In genomic region chr9:94899464-94900221, GRCh38 we compare ENCODE assay signal across 15 cellular contexts.
DNase-seq lines count a peak whose midpoint lies in the region; ATAC-seq, FAIRE-seq and TF ChIP-seq lines count a peak whose summit lies in the region.
"Had no signal": no experiment of that assay in that cellular context is flagged by ENCODE, and none has a peak within 500 bp of the region (broad histone marks: within the 10 kb centered on the region; RNA-seq: fewer than 3 reads in every experiment).

No MANE protein-coding gene starts in this region.

- intact Hi-C loops in mucosa of descending colon (cut with DNase I, micrococcal nuclease): no loop called here

- H3K36me3 ChIP-seq in ACC112 (ENCODE audit: insufficient read depth, low read length) (no peaks in the 10 kb centered on the region), skeletal muscle satellite cell (ENCODE audit: insufficient read depth, low read length) (no peaks in the 10 kb centered on the region), mucosa of descending colon (ENCODE audit: low read depth) (no peaks in the 10 kb centered on the region)
- H3K36me3 ChIP-seq: BE2C, prostate gland had no signal

- peak overlapping the region; percentile 65 for H3K4me3 ChIP-seq in ACC112 (ENCODE audit: low read depth, low read length)
- peak overlapping the region; percentile 59 for H3K4me3 ChIP-seq in skeletal muscle satellite cell (ENCODE audit: low read length)
- no peak overlapping the region for H3K4me3 ChIP-seq in mucosa of descending colon
- H3K4me3 ChIP-seq: prostate gland had no signal

- H3K27me3 ChIP-seq in ACC112 (ENCODE audit: insufficient read depth, low read length) (no peaks in the 10 kb centered on the region), layer of hippocampus (ENCODE audit: control insufficient read depth, insufficient read depth, low read length) (no peaks in the 10 kb centered on the region), skeletal muscle satellite cell (ENCODE audit: control insufficient read depth, insufficient read depth, low read length) (no peaks in the 10 kb centered on the region)
- H3K27me3 ChIP-seq: BE2C had no signal

- peak overlapping the region; percentile 95 for H3K27ac ChIP-seq in ACC112 (ENCODE audit: low read depth, low read length)
- peak overlapping the region; percentile 13 for H3K27ac ChIP-seq in layer of hippocampus (ENCODE audit: low read depth, low read length)

- TF ChIP-seq CTCF in mucosa of descending colon (IDR thresholded peaks at IDR 0.05): no peak

- peaks cover 3% of the 10 kb centered on the region for H3K79me2 ChIP-seq in ACC112 (ENCODE audit: control insufficient read depth, insufficient read depth, low read length, unreplicated experiment)

- no peaks in the 10 kb centered on the region for H3K9me3 ChIP-seq in skeletal muscle satellite cell (replicated peaks; ENCODE audit: low read length)
- no peaks in the 10 kb centered on the region for H3K9me3 ChIP-seq in mucosa of descending colon
- H3K9me3 ChIP-seq: BE2C, prostate gland had no signal

- peak overlapping the region; percentile 83 for H3K4me2 ChIP-seq in skeletal muscle satellite cell (ENCODE audit: low read length)

- H3K9ac ChIP-seq in skeletal muscle satellite cell (ENCODE audit: low read depth, low read length): peak overlapping the region; percentile 80

- no peak for ATAC-seq in mucosa of descending colon

- H3K4me1 ChIP-seq in ACC112 (ENCODE audit: control insufficient read depth, insufficient read depth, low read length, unreplicated experiment) (peaks cover 51% of the 10 kb centered on the region), skeletal muscle satellite cell (ENCODE audit: control insufficient read depth, insufficient read depth, low read length) (peaks cover 55% of the 10 kb centered on the region), mucosa of descending colon (ENCODE audit: low read depth) (no peaks in the 10 kb centered on the region)
- H3K4me1 ChIP-seq: prostate gland had no signal

- H2AFZ ChIP-seq in ACC112 (ENCODE audit: low read length, unreplicated experiment): peak overlapping the region; percentile 83

- DNase-seq in RCC 7860 (ENCODE audit: low spot score) (peak; percentile 74), DMS153 treated with DMSO at 0.1 percent for 48 hours (lab: John Stamatoyannopoulos, UW; ENCODE audit: unreplicated experiment) (no peak), mucosa of descending colon (no peak), UCSD-AML1 (lab: John Stamatoyannopoulos, UW; ENCODE audit: unreplicated experiment) (no peak), occipital lobe (lab: John Stamatoyannopoulos, UW) (no peak)
- DNase-seq: BE2C; effector CD8-positive, alpha-beta T cell; HCEC 1CT; NCI-H1092; NCI-H345; OCI-M1 had no signal

- FAIRE-seq in RCC 7860 (lab: Jason Lieb, UNC): peak; percentile 93
